ENCODE assay signal across 10 cellular contexts in genomic region chr7:120402368-120402767, GRCh38.
DNase-seq lines count a peak whose midpoint lies in the region; ATAC-seq and TF ChIP-seq lines count a peak whose summit lies in the region.
"Had no signal": no experiment of that assay in that cellular context is flagged by ENCODE, and none has a peak within 500 bp of the region (broad histone marks: within the 10 kb centered on the region; RNA-seq: fewer than 3 reads in every experiment).

No MANE protein-coding gene starts in this region.

- H3K4me3 ChIP-seq in mesendoderm (ENCODE audit: low read length) (no peak overlapping the region), upper lobe of left lung (no peak overlapping the region)
- H3K4me3 ChIP-seq: esophagus muscularis mucosa had no signal

- H3K36me3 ChIP-seq in mesendoderm (ENCODE audit: control insufficient read depth, insufficient read depth, low read length) (no peaks in the 10 kb centered on the region), upper lobe of left lung (no peaks in the 10 kb centered on the region)
- H3K36me3 ChIP-seq: esophagus muscularis mucosa had no signal

- H2BK15ac ChIP-seq in mesendoderm (replicated peaks; ENCODE audit: low read depth): no peak overlapping the region

- no peak overlapping the region for H3K56ac ChIP-seq in mesendoderm (ENCODE audit: low read length)

- H3K4me2 ChIP-seq in mesendoderm (ENCODE audit: low read length): no peak overlapping the region

- TF ChIP-seq POLR2A in upper lobe of left lung (IDR thresholded peaks at IDR 0.05): no peak

- TF ChIP-seq CTCF in upper lobe of left lung (IDR thresholded peaks at IDR 0.05): no peak

- H4K8ac ChIP-seq in mesendoderm (ENCODE audit: low read depth, low read length): no peak overlapping the region

- no peak overlapping the region for H3K9ac ChIP-seq in mesendoderm (ENCODE audit: low read length)

- no peak overlapping the region for H3K4ac ChIP-seq in mesendoderm (ENCODE audit: low read depth, low read length)

- H4K5ac ChIP-seq in mesendoderm (ENCODE audit: low read length): no peak overlapping the region

- H3K27ac ChIP-seq in mesendoderm (ENCODE audit: low read depth, low read length): no peak overlapping the region
- no peak overlapping the region for H3K27ac ChIP-seq in upper lobe of left lung
- H3K27ac ChIP-seq: esophagus muscularis mucosa had no signal

- H3K18ac ChIP-seq in mesendoderm (ENCODE audit: low read length): no peak overlapping the region

- H2BK5ac ChIP-seq in mesendoderm (ENCODE audit: low read length): no peak overlapping the region

- H3K4me1 ChIP-seq in mesendoderm (ENCODE audit: control insufficient read depth, low read depth, low read length) (no peaks in the 10 kb centered on the region), upper lobe of left lung (no peaks in the 10 kb centered on the region)

- ATAC-seq in GM18519 (IDR thresholded peaks at IDR 0.05; ENCODE audit: low FRiP score, unreplicated experiment) (peak; percentile 77), GM21786 (IDR thresholded peaks at IDR 0.05; ENCODE audit: unreplicated experiment) (peak; percentile 62), HG03520 (IDR thresholded peaks at IDR 0.05; ENCODE audit: unreplicated experiment) (peak; percentile 58), upper lobe of left lung (ENCODE audit: low FRiP score in 2 of 2) (no peak)

- H3K23ac ChIP-seq in mesendoderm (ENCODE audit: low read length): no peak overlapping the region

- no peaks in the 10 kb centered on the region for H3K79me1 ChIP-seq in mesendoderm (ENCODE audit: low read length)

- H2AK5ac ChIP-seq in mesendoderm (ENCODE audit: low read length): no peak overlapping the region

- H2BK120ac ChIP-seq in mesendoderm (ENCODE audit: low read depth, low read length): no peak overlapping the region

- TF ChIP-seq EP300 in upper lobe of left lung (IDR thresholded peaks at IDR 0.05): no peak

- WGBS in mesendoderm (ENCODE audit: extremely low coverage, insufficient coverage, low lambda C conversion rate): no CpG with 5 or more reads among the region's 2 CpGs
- 39 to 54% methylated on average over 2 of the region's 2 CpGs for WGBS in upper lobe of left lung, 2 donors

- H3K27me3 ChIP-seq in mesendoderm (ENCODE audit: insufficient read depth, low read length, poor library complexity): no peaks in the 10 kb centered on the region
- H3K27me3 ChIP-seq in upper lobe of left lung: no peaks in the 10 kb centered on the region
- H3K27me3 ChIP-seq: esophagus muscularis mucosa had no signal

- peak; percentile 7 for DNase-seq in glomerular visceral epithelial cell (ENCODE audit: extremely low spot score)
- DNase-seq in mesendoderm: no peak
- DNase-seq in LoVo (ENCODE audit: low spot score): no peak
- DNase-seq in HCEC 1CT: no peak
- DNase-seq in upper lobe of left lung: no peak
- DNase-seq: DMS 273 treated with DMSO at 0.1 percent for 48 hours had no signal

- no peaks in the 10 kb centered on the region for H3K9me3 ChIP-seq in upper lobe of left lung
- H3K9me3 ChIP-seq: esophagus muscularis mucosa had no signal

- no peaks in the 10 kb centered on the region for H3K79me2 ChIP-seq in mesendoderm (ENCODE audit: control insufficient read depth, insufficient read depth, low read length)

Comparison
In these comparisons a context has a peak if more than half of its experiments do, and no peak if none do; other contexts are left out.
1. ATAC-seq: peak in GM18519 (single experiment), GM21786 (single experiment) and HG03520 (single experiment); none in upper lobe of left lung (0 of 2).